In the genomic region with DNA sequence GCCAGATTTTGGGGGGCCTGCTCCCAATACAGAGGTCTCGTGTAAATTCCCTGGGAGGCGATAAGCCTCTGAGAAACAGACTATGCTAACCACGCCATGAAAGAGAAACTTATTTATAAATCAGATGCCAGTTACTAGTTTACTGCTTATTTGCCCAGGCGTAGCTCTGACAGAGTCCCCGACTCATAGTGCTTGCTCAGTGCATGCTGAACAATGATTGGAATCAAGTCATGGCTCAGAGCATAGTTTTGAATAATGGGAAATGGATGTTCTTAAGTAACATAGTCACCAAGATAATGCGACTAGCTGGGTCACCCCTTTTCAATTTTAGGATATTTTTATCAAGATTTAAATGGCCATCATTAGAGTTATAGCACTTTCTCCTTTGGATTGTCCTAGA, we compare ENCODE assay signal across 21 cellular contexts. TPM values are rescaled to one million over a fixed set of nuclear protein-coding genes. Genes with fewer than 3 reads are reported as not detected.
"Had no signal": no experiment of that assay in that cellular context is flagged by ENCODE, and none has a peak within 500 bp of the region (broad histone marks: within the 10 kb centered on the region; RNA-seq: fewer than 3 reads in every experiment).

No MANE protein-coding gene starts in this region.

- DNase-seq: activated CD4-positive, alpha-beta T cell treated with anti-CD3 and anti-CD28 coated beads for 1 hour; activated CD4-positive, alpha-beta T cell treated with anti-CD3 and anti-CD28 coated beads, Interleukin-2, amount 50 U/mL, for 48 hours; activated gamma-delta T cell treated with Interleukin-2 at 50 U/mL for 16 hours; activated naive CD8-positive, alpha-beta T cell treated with anti-CD3 and anti-CD28 coated beads for 36 hours; body of pancreas; effector CD8-positive, alpha-beta T cell; heart right ventricle; kidney glomerular epithelial cell; left ventricle myocardium inferior; mucosa of descending colon; naive B cell; spleen; stimulated activated naive B cell treated with anti-CD40 and anti-IgM and Interleukin-4, amounts not matched to agents 10 μg/mL and 1 μg/mL and 100 μg/mL, for 72 hours; SW 1271; T-helper 2 cell; upper lobe of left lung; WERI-Rb-1 had no signal

- H3K4me3 ChIP-seq: body of pancreas, heart right ventricle, left ventricle myocardium inferior, mucosa of descending colon, spleen, thoracic aorta, upper lobe of left lung had no signal

- H3K27ac ChIP-seq: heart right ventricle, left ventricle myocardium inferior, parathyroid adenoma, spleen, thoracic aorta, WERI-Rb-1 had no signal

- H3K79me2 ChIP-seq: parathyroid adenoma had no signal

- ATAC-seq: body of pancreas; heart right ventricle; mucosa of descending colon; sciatic nerve; stimulated activated naive B cell treated with anti-CD40 and anti-IgM and Interleukin-4, amounts not matched to agents 10 μg/mL and 1 μg/mL and 100 μg/mL, for 72 hours had no signal

- H3K9me3 ChIP-seq: body of pancreas, heart right ventricle, left ventricle myocardium inferior, mucosa of descending colon, spleen, thoracic aorta, upper lobe of left lung had no signal

- H3K4me1 ChIP-seq: parathyroid adenoma had no signal

- H2AFZ ChIP-seq: parathyroid adenoma had no signal

- H3K9ac ChIP-seq: parathyroid adenoma had no signal

- H3K27me3 ChIP-seq: body of pancreas, heart right ventricle, spleen, upper lobe of left lung had no signal

RNA-seq across cellular contexts. Expression of gene HTT-AS, which starts 40.0 kb away (rescaled TPM):
- total RNA-seq: activated naive CD8-positive, alpha-beta T cell treated with anti-CD3 and anti-CD28 coated beads for 36 hours; activated T-helper 1 cell treated with anti-CD3 and anti-CD28 coated beads, Interleukin-12 subunit alpha, Interleukin-12 subunit beta, Interleukin-2, Interleukin-4 antibody, amounts not matched to agents 30 ng/mL and 10 ng/mL and 1 ng/mL, durations not matched to agents 14 hours and 24 hours and 36 hours; body of pancreas; heart right ventricle; left ventricle myocardium inferior; mucosa of descending colon; sciatic nerve; spleen; thoracic aorta; upper lobe of left lung had no signal
- polyA plus RNA-seq: heart right ventricle, spleen had no signal
